In the genomic region with DNA sequence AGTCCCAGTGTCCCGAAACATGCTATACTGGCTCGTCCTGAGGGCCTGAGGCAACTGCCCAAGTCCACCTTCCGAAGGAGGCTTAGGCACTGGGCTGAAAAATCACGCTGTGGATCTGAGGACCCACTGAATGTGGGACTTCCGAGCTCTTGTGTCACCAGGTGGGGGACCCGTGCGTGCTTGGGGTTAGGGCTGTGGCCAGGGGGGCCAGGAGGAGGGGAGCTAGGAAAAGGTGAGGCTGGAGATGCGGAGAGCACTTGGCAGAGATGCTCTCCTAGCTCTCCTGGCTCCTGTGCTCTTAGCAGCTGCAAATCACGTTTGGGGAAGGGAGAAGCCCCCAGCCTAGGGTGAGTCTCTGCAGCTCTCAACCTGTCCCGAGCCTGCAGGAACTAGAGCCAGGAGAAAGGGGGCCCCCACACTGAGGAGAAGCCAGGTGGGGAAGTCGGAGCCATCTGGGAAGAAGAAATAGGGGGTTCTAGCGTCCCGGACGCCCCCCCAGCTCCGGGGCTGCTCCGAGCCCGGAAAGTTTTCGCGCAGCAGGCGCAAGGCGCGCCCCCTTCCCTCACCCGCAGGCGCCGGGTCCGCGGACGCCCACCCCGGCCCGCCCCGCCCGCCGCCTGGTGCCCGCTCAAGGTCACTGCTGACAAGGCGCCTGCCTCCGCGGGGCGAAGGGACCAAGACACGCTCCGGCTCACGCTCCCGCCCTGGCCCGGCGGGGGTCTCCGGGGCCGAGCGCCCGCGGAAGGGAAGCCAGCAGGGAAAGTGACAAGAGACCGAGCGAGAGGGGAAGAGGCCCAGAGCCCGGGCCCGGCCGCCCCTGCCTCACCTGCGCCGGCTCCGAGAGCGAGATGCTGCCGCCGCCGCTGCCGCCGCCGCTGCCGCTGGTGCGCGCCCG, we compare ENCODE assay signal across 10 cellular contexts.
A peak's percentile ranks its signal among the peaks of the same experiment; 100 is the strongest.
DNase-seq lines count a peak whose midpoint lies in the region; ATAC-seq and TF ChIP-seq lines count a peak whose summit lies in the region.
"Had no signal": no experiment of that assay in that cellular context is flagged by ENCODE, and none has a peak within 500 bp of the region (broad histone marks: within the 10 kb centered on the region; RNA-seq: fewer than 3 reads in every experiment).

No MANE protein-coding gene starts in this region.

- peak overlapping the region in 4 of 11 experiments; percentile 4 to 58 (median 48); a peak in 6 of 22 replicates for H3K9ac ChIP-seq in BLaER1 treated with 17β-estradiol and CSF1 and Interleukin-3, amounts not matched to agents 10 nM and 100 nM
- no peak overlapping the region for H3K9ac ChIP-seq in H9 (ENCODE audit: extremely low read depth, insufficient read length, low read length)
- H3K9ac ChIP-seq in neural cell (ENCODE audit: low read length), result peak overlapping the region; percentile 63

- no peak overlapping the region for H2AK5ac ChIP-seq in H9 (ENCODE audit: insufficient read length, low read length)

- DNase-seq in H9 (peak; percentile 43), coronary artery (ENCODE audit: low spot score) (no peak), natural killer cell (no peak), NCI-H82 treated with DMSO at 0.1 percent for 48 hours (lab: John Stamatoyannopoulos, UW; ENCODE audit: unreplicated experiment) (no peak), SIG-M5 treated with dmso at 0.1 percent for 504 hours (lab: John Stamatoyannopoulos, UW; ENCODE audit: unreplicated experiment) (no peak)
- DNase-seq: Kasumi-1 had no signal

- no peak overlapping the region for H2BK120ac ChIP-seq in H9 (ENCODE audit: low read depth, low read length, poor library complexity, severe bottlenecking)

- no peak overlapping the region for H2AFZ ChIP-seq in H9 (ENCODE audit: low read length)
- no peak overlapping the region for H2AFZ ChIP-seq in neural cell (ENCODE audit: low read depth, low read length)

- H3K27ac ChIP-seq in BLaER1 treated with 17β-estradiol and CSF1 and Interleukin-3, amounts not matched to agents 10 nM and 100 nM, result no peak overlapping the region
- no peak overlapping the region for H3K27ac ChIP-seq in H9 (ENCODE audit: insufficient read length, low read depth, low read length)
- no peak overlapping the region for H3K27ac ChIP-seq in coronary artery
- H3K27ac ChIP-seq in neural cell (ENCODE audit: low read length), result no peak overlapping the region

- H3F3A ChIP-seq in neural cell (ENCODE audit: insufficient read depth, low read length, poor library complexity, severe bottlenecking), result no peaks in the 10 kb centered on the region

- peaks cover 4% of the 10 kb centered on the region for H3K23me2 ChIP-seq in H9 (ENCODE audit: insufficient read length, low read depth, low read length, poor library complexity, severe bottlenecking)

- no peaks in the 10 kb centered on the region for H3K79me2 ChIP-seq in H9 (ENCODE audit: insufficient read depth, low read length)
- H3K79me2 ChIP-seq in neural cell (replicated peaks; ENCODE audit: insufficient read depth, low read length), result no peaks in the 10 kb centered on the region

- H3T11ph ChIP-seq in H9 (ENCODE audit: low read length), result no peak overlapping the region

- H4K5ac ChIP-seq in H9 (ENCODE audit: insufficient read length, low read depth, low read length), result no peak overlapping the region

- peaks cover 0 to 12% (median 0%) of the 10 kb centered on the region in 11 experiments; a peak in 3 of 22 replicates for H4K20me1 ChIP-seq in BLaER1 treated with 17β-estradiol and CSF1 and Interleukin-3, amounts not matched to agents 10 nM and 100 nM
- H4K20me1 ChIP-seq in H9 (ENCODE audit: control insufficient read depth, insufficient read depth, insufficient read length) (no peaks in the 10 kb centered on the region), neural cell (ENCODE audit: insufficient read depth) (no peaks in the 10 kb centered on the region)

- WGBS in H9 (ENCODE audit: extremely low coverage, insufficient read length, low lambda C conversion rate), result no CpG with 5 or more reads among the region's 68 CpGs

- no peaks in the 10 kb centered on the region for H3K9me3 ChIP-seq in BLaER1 treated with 17β-estradiol and CSF1 and Interleukin-3, amounts not matched to agents 10 nM and 100 nM (replicated peaks in 1 of 11)
- H3K9me3 ChIP-seq in H9 (ENCODE audit: control insufficient read depth, low read depth, low read length) (no peaks in the 10 kb centered on the region), neural cell (ENCODE audit: low read length) (no peaks in the 10 kb centered on the region)

- no peaks in the 10 kb centered on the region for H3K36me3 ChIP-seq in BLaER1 treated with 17β-estradiol and CSF1 and Interleukin-3, amounts not matched to agents 10 nM and 100 nM
- no peaks in the 10 kb centered on the region for H3K36me3 ChIP-seq in neural cell (ENCODE audit: insufficient read depth, low read length)

- H3K27me3 Mint-ChIP-seq in H9 (ENCODE audit: low read depth) (peaks cover 83% of the 10 kb centered on the region), natural killer cell (ENCODE audit: low read depth in 2 of 2) (peaks cover 46 to 78% of the 10 kb centered on the region in 2 donors)

- no peaks in the 10 kb centered on the region for H3K9me2 ChIP-seq in neural cell (ENCODE audit: insufficient read depth, low read length)

- H3K4me3 Mint-ChIP-seq in H9 (peak overlapping the region; percentile 58 to 83), natural killer cell (no peak overlapping the region)

- H4K91ac ChIP-seq in H9 (ENCODE audit: insufficient read length, low read depth, low read length), result no peak overlapping the region

- peak overlapping the region; percentile 56 to 86 (median 81) for H3K4me2 ChIP-seq in BLaER1 treated with 17β-estradiol and CSF1 and Interleukin-3, amounts not matched to agents 10 nM and 100 nM
- H3K4me2 ChIP-seq in H9 (ENCODE audit: insufficient read depth, insufficient read length, low read length), result peak overlapping the region; percentile 68
- peak overlapping the region; percentile 93 for H3K4me2 ChIP-seq in neural cell (ENCODE audit: low read length)

- peaks cover 0 to 32% (median 20%) of the 10 kb centered on the region in 10 experiments; a peak in 14 of 20 replicates for H3K4me1 ChIP-seq in BLaER1 treated with 17β-estradiol and CSF1 and Interleukin-3, amounts not matched to agents 10 nM and 100 nM
- peaks cover 3% of the 10 kb centered on the region; the same call in 1 of the 2 replicates for H3K4me1 ChIP-seq in H9 (ENCODE audit: insufficient read depth, low read length)

- peak; percentile 51 for TF ChIP-seq RAD21 in neural cell (conservative IDR thresholded peaks at IDR 0.05)

- no peaks in the 10 kb centered on the region for H3K79me1 ChIP-seq in H9 (ENCODE audit: insufficient read depth, low read depth, low read length, poor library complexity, severe bottlenecking)

- ATAC-seq in natural killer cell, result no peak
- no peak for ATAC-seq in GM21381 (IDR thresholded peaks at IDR 0.05; ENCODE audit: unreplicated experiment)

- H3K27ac Mint-ChIP-seq in H9, result no peak overlapping the region
- H3K27ac Mint-ChIP-seq in natural killer cell, result no peak overlapping the region
- H3K27ac Mint-ChIP-seq: activated naive CD4-positive, alpha-beta T cell treated with anti-CD3 and anti-CD28 coated beads, Interleukin-2, amount 50 U/mL, for 72 hours had no signal

- H3K18ac ChIP-seq in H9 (ENCODE audit: insufficient read length, low read depth, low read length), result no peak overlapping the region

- H2BK20ac ChIP-seq in H9 (ENCODE audit: low read depth, low read length, poor library complexity, severe bottlenecking), result no peak overlapping the region

- H3K4ac ChIP-seq in H9 (ENCODE audit: low read depth, low read length), result no peak overlapping the region

- intact Hi-C loops in natural killer cell (cut with micrococcal nuclease), result no loop called here

- no peak overlapping the region; the same call in 1 of the 2 replicates for H3K14ac ChIP-seq in H9 (ENCODE audit: insufficient read depth, low read length)

- TF ChIP-seq EP300 in neural cell (conservative IDR thresholded peaks at IDR 0.05; ENCODE audit: poor library complexity, severe bottlenecking), result no peak

- H2BK15ac ChIP-seq in H9 (ENCODE audit: low read depth, low read length), result no peak overlapping the region

- TF ChIP-seq CTCF in H9 (conservative IDR thresholded peaks at IDR 0.05) (peak; percentile 57; the same call in 2 of the 3 replicates), coronary artery (IDR thresholded peaks at IDR 0.05) (no peak), neural cell (IDR thresholded peaks at IDR 0.05; ENCODE audit: poor library complexity, severe bottlenecking) (peak; percentile 47), natural killer cell (IDR thresholded peaks at IDR 0.05) (no peak)

- peaks cover 24 to 27% of the 10 kb centered on the region in 2 experiments for H3K4me1 Mint-ChIP-seq in H9
- no peaks in the 10 kb centered on the region for H3K4me1 Mint-ChIP-seq in natural killer cell

- H3K56ac ChIP-seq in H9 (ENCODE audit: insufficient read length, low read depth, low read length), result no peak overlapping the region

- no peaks in the 10 kb centered on the region for H3K36me3 Mint-ChIP-seq in H9 (ENCODE audit: insufficient read depth in 1 of 3, low read depth in 3 of 3)
- no peaks in the 10 kb centered on the region for H3K36me3 Mint-ChIP-seq in natural killer cell
- H3K36me3 Mint-ChIP-seq: activated naive CD4-positive, alpha-beta T cell treated with anti-CD3 and anti-CD28 coated beads, Interleukin-2, amount 50 U/mL, for 72 hours had no signal

- peaks cover 35 to 53% (median 41%) of the 10 kb centered on the region in 11 experiments for H3K27me3 ChIP-seq in BLaER1 treated with 17β-estradiol and CSF1 and Interleukin-3, amounts not matched to agents 10 nM and 100 nM
- peaks cover 9% of the 10 kb centered on the region; the same call in 1 of the 2 replicates for H3K27me3 ChIP-seq in H9 (ENCODE audit: insufficient read depth, low read length)
- H3K27me3 ChIP-seq in neural cell (ENCODE audit: insufficient read depth, low read depth, low read length), result peaks cover 17% of the 10 kb centered on the region

- H2BK12ac ChIP-seq in H9 (ENCODE audit: insufficient read length, low read depth, low read length), result no peak overlapping the region

- no peaks in the 10 kb centered on the region; a peak in 2 of 5 replicates for H3K9me3 Mint-ChIP-seq in H9
- no peaks in the 10 kb centered on the region for H3K9me3 Mint-ChIP-seq in natural killer cell
- H3K9me3 Mint-ChIP-seq: activated naive CD4-positive, alpha-beta T cell treated with anti-CD3 and anti-CD28 coated beads, Interleukin-2, amount 50 U/mL, for 72 hours had no signal

- H3K23ac ChIP-seq in H9 (ENCODE audit: insufficient read length, low read depth, low read length), result no peak overlapping the region

- H4K8ac ChIP-seq in H9 (replicated peaks; ENCODE audit: insufficient read length, low read depth, low read length), result no peak overlapping the region

- peak overlapping the region; percentile 35 to 65 (median 54) for H3K4me3 ChIP-seq in BLaER1 treated with 17β-estradiol and CSF1 and Interleukin-3, amounts not matched to agents 10 nM and 100 nM
- H3K4me3 ChIP-seq in coronary artery (peak overlapping the region; percentile 64), neural cell (ENCODE audit: low read length) (peak overlapping the region; percentile 85)

- H2BK5ac ChIP-seq in H9 (ENCODE audit: insufficient read length, low read length), result no peak overlapping the region

TF ChIP-seq in neural cell, 6 proteins besides CTCF, POLR2A, EP300 and RAD21 (continues in another document):
- TF ChIP-seq SMC3 (conservative IDR thresholded peaks at IDR 0.05; ENCODE audit: poor library complexity), result peak; percentile 71
- no peak for TF ChIP-seq MXI1 (conservative IDR thresholded peaks at IDR 0.05; ENCODE audit: poor library complexity, severe bottlenecking)

Comparison
In these comparisons a context has a peak if more than half of its experiments do, and no peak if none do; other contexts are left out.
1. CTCF ChIP-seq: peak in H9 (single experiment) and neural cell (single experiment); none in coronary artery (single experiment) and natural killer cell (single experiment).
2. Peak in every context shown above with its lines, with median percentiles within 50 percentile points of each other: H3K4me2 ChIP-seq and H3K4me3 ChIP-seq.